25 cellular contexts compared by ENCODE assay signal in the genomic region with DNA sequence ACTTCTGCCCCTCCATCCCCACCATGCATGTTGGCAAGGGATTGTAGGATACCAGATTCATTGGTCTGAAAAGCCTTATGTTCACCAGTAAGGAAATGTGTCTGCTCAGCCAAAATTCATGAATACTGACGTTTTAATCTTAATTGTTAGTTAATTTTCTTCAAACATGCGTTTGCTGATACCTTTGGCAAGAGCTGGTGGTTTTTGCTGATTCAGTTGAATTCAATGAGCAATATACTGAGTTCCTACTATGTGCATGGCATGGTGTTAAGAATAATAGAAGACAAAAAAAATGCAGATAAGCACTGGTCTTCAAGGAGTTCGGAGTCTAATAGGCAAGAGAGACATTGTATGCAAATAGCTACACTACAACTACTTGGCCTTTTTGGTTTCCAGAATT.
"Had no signal": no experiment of that assay in that cellular context is flagged by ENCODE, and none has a peak within 500 bp of the region (broad histone marks: within the 10 kb centered on the region; RNA-seq: fewer than 3 reads in every experiment).

No MANE protein-coding gene starts in this region.

- FAIRE-seq: endometrium, islet of Langerhans, keratinocyte had no signal

- H3K27ac ChIP-seq: colonic mucosa, epithelial cell of prostate, esophagus squamous epithelium, gastrocnemius medialis, heart right ventricle, left lung, lower lobe of right lung had no signal

- H3K4me3 ChIP-seq: colonic mucosa, esophagus squamous epithelium, gastrocnemius medialis, heart right ventricle, left lung, lower lobe of right lung, mucosa of descending colon had no signal

- H3K27me3 ChIP-seq: colonic mucosa, esophagus squamous epithelium, gastrocnemius medialis, heart right ventricle, left lung had no signal

- H3K4me1 ChIP-seq: colonic mucosa, esophagus squamous epithelium, heart right ventricle, left lung, lower lobe of right lung had no signal

- H3K36me3 ChIP-seq: colonic mucosa, esophagus squamous epithelium, gastrocnemius medialis, heart right ventricle, left lung, lower lobe of right lung had no signal

- DNase-seq: colonic mucosa; cortex of kidney; effector CD8-positive, alpha-beta T cell; effector memory CD8-positive, alpha-beta T cell; endodermal cell; erythroblast; esophagus squamous epithelium; foreskin fibroblast; foreskin melanocyte; gastrocnemius medialis; glutamatergic neuron; head of caudate nucleus; heart right ventricle; hippocampal formation; left cardiac atrium; left lung; left ventricle myocardium superior; lower lobe of right lung; mesenchymal stem cell; mucosa of descending colon had no signal

- ATAC-seq: effector memory CD8-positive, alpha-beta T cell; esophagus mucosa; gastrocnemius medialis; heart right ventricle; left cardiac atrium; left lung; left ventricle myocardium superior; lower lobe of right lung; mucosa of descending colon had no signal

- H3K9me3 ChIP-seq: colonic mucosa, esophagus squamous epithelium, gastrocnemius medialis, heart right ventricle, left lung, lower lobe of right lung, mucosa of descending colon had no signal
